ENCODE assay signal across 8 cellular contexts in genomic region chr12:110467847-110468211, GRCh38. TPM values are rescaled to one million over a fixed set of nuclear protein-coding genes. Genes with fewer than 3 reads are reported as not detected.
DNase-seq lines count a peak whose midpoint lies in the region; ATAC-seq and TF ChIP-seq lines count a peak whose summit lies in the region.

No MANE protein-coding gene starts in this region.

- H3K4ac ChIP-seq in mesendoderm (ENCODE audit: low read depth, low read length), result peak overlapping the region; percentile 36

- peak overlapping the region; percentile 99 for H3K4me3 Mint-ChIP-seq in activated naive CD4-positive, alpha-beta T cell treated with anti-CD3 and anti-CD28 coated beads, Interleukin-2, amount 50 U/mL, for 24 hours

- WGBS in mesendoderm (ENCODE audit: extremely low coverage, insufficient coverage, low lambda C conversion rate), result no CpG with 5 or more reads among the region's 15 CpGs
- WGBS in urinary bladder, result under 1% methylated on average over 15 of the region's 15 CpGs

- in situ Hi-C loops in brain microvascular endothelial cell (cut with HindIII; ENCODE audit: low pct_ligation_motif_present, low sequenced_read_pairs), result no loop called here

- no peaks in the 10 kb centered on the region for H3K27me3 ChIP-seq in brain microvascular endothelial cell (replicated peaks)
- H3K27me3 ChIP-seq in mesendoderm (ENCODE audit: insufficient read depth, low read length, poor library complexity), result no peaks in the 10 kb centered on the region

- H3K4me3 ChIP-seq in brain microvascular endothelial cell (ENCODE audit: low read depth, low read length) (peak overlapping the region; percentile 78), mesendoderm (ENCODE audit: low read length) (peak overlapping the region; percentile 75), urinary bladder (ENCODE audit: low read depth, low read length) (peak overlapping the region; percentile 62)

- H2BK120ac ChIP-seq in mesendoderm (ENCODE audit: low read depth, low read length), result no peak overlapping the region

- no peaks in the 10 kb centered on the region for H3K9me3 Mint-ChIP-seq in activated naive CD4-positive, alpha-beta T cell treated with anti-CD3 and anti-CD28 coated beads, Interleukin-2, amount 50 U/mL, for 24 hours

- H2AK5ac ChIP-seq in mesendoderm (ENCODE audit: low read length), result no peak overlapping the region

- H3K36me3 ChIP-seq in brain microvascular endothelial cell (replicated peaks) (no peaks in the 10 kb centered on the region), mesendoderm (ENCODE audit: control insufficient read depth, insufficient read depth, low read length) (peaks cover 4% of the 10 kb centered on the region), urinary bladder (ENCODE audit: insufficient read depth) (peaks cover 2% of the 10 kb centered on the region)

- H3K27ac ChIP-seq in brain microvascular endothelial cell (peak overlapping the region; percentile 78), mesendoderm (ENCODE audit: low read depth, low read length) (peak overlapping the region; percentile 40), urinary bladder (ENCODE audit: low read depth) (peak overlapping the region; percentile 46)

- H3K79me2 ChIP-seq in mesendoderm (ENCODE audit: control insufficient read depth, insufficient read depth, low read length), result peaks cover 15% of the 10 kb centered on the region

- ATAC-seq in HG03095 (IDR thresholded peaks at IDR 0.05; ENCODE audit: unreplicated experiment) (no peak), GM21367 (IDR thresholded peaks at IDR 0.05; ENCODE audit: unreplicated experiment) (no peak), HG02642 (IDR thresholded peaks at IDR 0.05; ENCODE audit: poor library complexity, unreplicated experiment) (no peak)

- H3K27me3 Mint-ChIP-seq in activated naive CD4-positive, alpha-beta T cell treated with anti-CD3 and anti-CD28 coated beads, Interleukin-2, amount 50 U/mL, for 24 hours, result no peaks in the 10 kb centered on the region

- H3K36me3 Mint-ChIP-seq in activated naive CD4-positive, alpha-beta T cell treated with anti-CD3 and anti-CD28 coated beads, Interleukin-2, amount 50 U/mL, for 24 hours, result peaks cover 2% of the 10 kb centered on the region

- no peak overlapping the region for H2BK5ac ChIP-seq in mesendoderm (ENCODE audit: low read length)

- H3K79me1 ChIP-seq in mesendoderm (ENCODE audit: low read length), result peaks cover 5% of the 10 kb centered on the region

- no peak overlapping the region for H3K23ac ChIP-seq in mesendoderm (ENCODE audit: low read length)

- TF ChIP-seq CTCF in brain microvascular endothelial cell (IDR thresholded peaks at IDR 0.05; ENCODE audit: low read depth, low read length, missing control alignments), result no peak

- H3K18ac ChIP-seq in mesendoderm (ENCODE audit: low read length), result no peak overlapping the region

- no peak overlapping the region for H4K5ac ChIP-seq in mesendoderm (ENCODE audit: low read length)

- peak overlapping the region; percentile 99 for H3K27ac Mint-ChIP-seq in activated naive CD4-positive, alpha-beta T cell treated with anti-CD3 and anti-CD28 coated beads, Interleukin-2, amount 50 U/mL, for 24 hours

- peak overlapping the region; percentile 91 for H3K4me2 ChIP-seq in mesendoderm (ENCODE audit: low read length)

- peak overlapping the region; percentile 88 for H3K56ac ChIP-seq in mesendoderm (ENCODE audit: low read length)

- no peak for DNase-seq in activated naive CD4-positive, alpha-beta T cell treated with anti-CD3 and anti-CD28 coated beads, Interleukin-2, amount 50 U/mL, for 16 hours
- DNase-seq in brain microvascular endothelial cell (no peak), mesendoderm (no peak)

- H3K4me1 ChIP-seq in mesendoderm (ENCODE audit: control insufficient read depth, low read depth, low read length) (no peaks in the 10 kb centered on the region), urinary bladder (ENCODE audit: insufficient read depth) (no peaks in the 10 kb centered on the region)

- peak overlapping the region; percentile 87 for H4K8ac ChIP-seq in mesendoderm (ENCODE audit: low read depth, low read length)

- peaks cover 53% of the 10 kb centered on the region for H3K4me1 Mint-ChIP-seq in activated naive CD4-positive, alpha-beta T cell treated with anti-CD3 and anti-CD28 coated beads, Interleukin-2, amount 50 U/mL, for 24 hours

- peak overlapping the region; percentile 84 for H3K9ac ChIP-seq in mesendoderm (ENCODE audit: low read length)

- no peak overlapping the region for H2BK15ac ChIP-seq in mesendoderm (replicated peaks; ENCODE audit: low read depth)

RNA-seq across cellular contexts. Expression of gene GPN3, which starts 0.2 kb away (rescaled TPM):
- 49.6 TPM for polyA plus RNA-seq in mesendoderm (2013, experiment 1 of 2)
- 50.0 TPM for polyA plus RNA-seq in mesendoderm (2013, experiment 2 of 2)
- total RNA-seq in urinary bladder, result 17.2 TPM
- polyA plus RNA-seq in urinary bladder, result 41.2 TPM

RNA-seq across cellular contexts. Expression of gene FAM216A, which starts 0.8 kb away (rescaled TPM):
- polyA plus RNA-seq in mesendoderm (2013, experiment 1 of 2), result 22.5 TPM
- polyA plus RNA-seq in mesendoderm (2013, experiment 2 of 2), result 22.3 TPM
- 17.0 TPM for total RNA-seq in urinary bladder
- polyA plus RNA-seq in urinary bladder, result 10.7 TPM

RNA-seq across cellular contexts. Expression of gene ARPC3, which starts 17.7 kb away (rescaled TPM):
- 247 TPM for polyA plus RNA-seq in mesendoderm (2013, experiment 1 of 2)
- 242 TPM for polyA plus RNA-seq in mesendoderm (2013, experiment 2 of 2)
- 151 TPM for total RNA-seq in urinary bladder
- polyA plus RNA-seq in urinary bladder, result 220 TPM

RNA-seq across cellular contexts. Expression of gene VPS29, which starts 34.1 kb away (rescaled TPM):
- polyA plus RNA-seq in mesendoderm (2013, experiment 1 of 2), result 84.3 TPM
- polyA plus RNA-seq in mesendoderm (2013, experiment 2 of 2), result 82.9 TPM
- 114 TPM for total RNA-seq in urinary bladder
- 158 TPM for polyA plus RNA-seq in urinary bladder

RNA-seq across cellular contexts. Expression of gene RAD9B, which starts 34.3 kb away (rescaled TPM):
- polyA plus RNA-seq in mesendoderm (2013, experiment 1 of 2), result 0.04 TPM
- 0.01 TPM for polyA plus RNA-seq in mesendoderm (2013, experiment 2 of 2)
- total RNA-seq in urinary bladder, result 2.1 TPM
- polyA plus RNA-seq in urinary bladder, result 0.51 TPM
